Comparison of ENCODE assay signal across 22 cellular contexts in the genomic region with DNA sequence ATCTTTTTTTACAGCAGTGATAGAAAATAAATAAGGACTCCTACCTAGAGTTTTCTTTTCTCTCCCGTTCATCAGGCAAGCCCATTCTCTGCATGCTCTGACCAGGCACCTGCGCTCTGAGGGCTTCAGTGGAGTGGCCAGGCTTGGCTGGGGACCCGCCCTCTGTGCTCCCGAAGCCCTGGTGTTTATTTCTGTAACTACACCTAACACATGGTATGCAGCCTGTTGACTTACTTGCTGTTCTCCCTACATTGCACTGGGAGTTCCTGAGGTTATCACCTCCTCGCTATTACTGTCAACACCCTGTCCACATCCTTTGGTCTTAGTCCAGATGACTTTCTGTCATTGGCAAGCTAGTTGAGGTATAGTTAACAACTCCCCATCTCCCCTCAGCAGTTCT.
DNase-seq lines count a peak whose midpoint lies in the region; ATAC-seq, FAIRE-seq and TF ChIP-seq lines count a peak whose summit lies in the region.
"Had no signal": no experiment of that assay in that cellular context is flagged by ENCODE, and none has a peak within 500 bp of the region (broad histone marks: within the 10 kb centered on the region; RNA-seq: fewer than 3 reads in every experiment).

No MANE protein-coding gene starts in this region.

- CTCF ChIA-PET in A549 (lab: Yijun Ruan, JAX) (interaction anchor here (0.9 kb wide), 1 partner anchor 13 kb away, joined by 3 read pairs; no protein-coding TSS in a partner anchor), GM12878 (lab: Yijun Ruan, JAX) (interaction anchor here (0.5 to 1.0 kb wide), 2 partner anchors 52 to 54 kb away, joined by 3 to 8 read pairs; no protein-coding TSS in a partner anchor)

- H3K36me3 ChIP-seq in GM12878 (ENCODE audit: control insufficient read depth in 2 of 2, insufficient read depth in 2 of 2, low read length in 1 of 2), result peaks cover 0 to 4% of the 10 kb centered on the region in 2 experiments; a peak in 1 of 4 replicates
- H3K36me3 ChIP-seq: ovary, sigmoid colon, SJCRH30, tibial nerve had no signal

- peaks cover 7 to 26% (median 14%) of the 10 kb centered on the region in 3 donors for H3K27me3 Mint-ChIP-seq in immature natural killer cell (ENCODE audit: low read depth in 3 of 3)
- H3K27me3 Mint-ChIP-seq: T-helper 17 cell had no signal

- H2AFZ ChIP-seq in GM12878 (ENCODE audit: control insufficient read depth, low read depth, low read length), result no peak overlapping the region

- H3K9ac ChIP-seq in GM12878 (ENCODE audit: control insufficient read depth, insufficient read depth, low read length), result no peak overlapping the region

- TF ChIP-seq CTCF in A549 (IDR thresholded peaks at IDR 0.05) (no peak), GM12878 (IDR thresholded peaks at IDR 0.05 in 2 of 3, conservative IDR thresholded peaks at IDR 0.05 in 1 of 3; ENCODE audit: control insufficient read depth in 2 of 3, extremely low read depth in 1 of 3, insufficient read depth in 1 of 3, low read depth in 3 of 3, low read length in 3 of 3) (no peak)

- intact Hi-C loops in GM12878 (cut with micrococcal nuclease; ENCODE audit: unreplicated experiment), result no loop called here

- TF ChIP-seq EP300 in A549 (IDR thresholded peaks at IDR 0.05), result no peak
- TF ChIP-seq EP300 in GM12878 (IDR thresholded peaks at IDR 0.05; ENCODE audit: borderline replicate concordance in 1 of 2, control insufficient read depth in 1 of 2, low read depth in 2 of 2, low read length in 2 of 2), result no peak

- H3K79me2 ChIP-seq in GM12878 (ENCODE audit: control insufficient read depth, insufficient read depth, low read length), result no peaks in the 10 kb centered on the region

- 20% methylated on average over 5 of the region's 5 CpGs for WGBS in A549 (ENCODE audit: missing lambda C conversion rate)
- 61% methylated on average over 5 of the region's 5 CpGs for WGBS in GM12878 (ENCODE audit: insufficient coverage, insufficient replicate concordance, low lambda C conversion rate, missing lambda C conversion rate)

- TF ChIP-seq RAD21 in A549 (conservative IDR thresholded peaks at IDR 0.05 in 1 of 2, IDR thresholded peaks at IDR 0.05 in 1 of 2), result no peak
- TF ChIP-seq RAD21 in GM12878 (IDR thresholded peaks at IDR 0.05; ENCODE audit: insufficient read depth, low read depth, low read length), result no peak

- SMC1A ChIA-PET in GM12878 (lab: Charles Lee; ENCODE audit: uncharacterized antibody, unreplicated experiment), result interaction anchor here (0.9 to 2.0 kb wide), 4 partner anchors 8 to 194 kb away, joined by 3 to 6 read pairs (median 3); no protein-coding TSS in a partner anchor

- H4K20me1 ChIP-seq in GM12878 (ENCODE audit: control insufficient read depth, insufficient read depth), result no peaks in the 10 kb centered on the region

- POLR2A ChIA-PET in A549 (lab: Yijun Ruan, JAX), result no interaction called here
- POLR2A ChIA-PET in GM12878 (lab: Charles Lee), result no interaction called here

- H3K4me3 ChIP-seq in A549 (no peak overlapping the region), GM12878 (no peak overlapping the region)
- H3K4me3 ChIP-seq: ovary, sigmoid colon, SJCRH30, tibial nerve had no signal

- peaks cover 0 to 30% (median 5%) of the 10 kb centered on the region in 3 donors for H3K36me3 Mint-ChIP-seq in immature natural killer cell
- H3K36me3 Mint-ChIP-seq: CD4-positive, alpha-beta memory T cell had no signal

- FAIRE-seq in A549 (lab: Jason Lieb, UNC) (no peak), GM12878 (lab: Jason Lieb, UNC) (no peak)
- FAIRE-seq: bronchial epithelial cell had no signal

- RAD21 ChIA-PET in GM12878 (lab: Charles Lee; ENCODE audit: unreplicated experiment), result interaction anchor here (1.0 to 1.4 kb wide), 3 partner anchors 8 to 200 kb away, joined by 3 to 4 read pairs (median 3); no protein-coding TSS in a partner anchor

- peak; percentile 58 to 84; a peak in 3 of 6 replicates for ATAC-seq in A549
- ATAC-seq in GM21381 (IDR thresholded peaks at IDR 0.05; ENCODE audit: unreplicated experiment), result peak; percentile 63
- ATAC-seq in GM12878, result peak; percentile 28; the same call in 2 of the 3 replicates
- ATAC-seq in HG02885 (IDR thresholded peaks at IDR 0.05; ENCODE audit: poor library complexity, unreplicated experiment), result no peak
- ATAC-seq: T-helper 17 cell had no signal

- H3K27me3 ChIP-seq in GM12878 (replicated peaks in 1 of 2; ENCODE audit: control insufficient read depth in 2 of 2, insufficient read depth in 2 of 2, low read length in 1 of 2), result no peaks in the 10 kb centered on the region
- H3K27me3 ChIP-seq: ovary, sigmoid colon, SJCRH30, tibial nerve had no signal

- H3K27ac ChIP-seq in A549, result no peak overlapping the region
- H3K27ac ChIP-seq in GM12878 (ENCODE audit: control insufficient read depth, insufficient read depth), result no peak overlapping the region
- H3K27ac ChIP-seq: epithelial cell of prostate, ovary, sigmoid colon, SJCRH30, tibial nerve had no signal

- no peak for TF ChIP-seq POLR2A in A549 (IDR thresholded peaks at IDR 0.05; ENCODE audit: low read length)
- TF ChIP-seq POLR2A in GM12878 (IDR thresholded peaks at IDR 0.05; ENCODE audit: low read depth, low read length), result no peak

- peak overlapping the region; percentile 82 to 97 (median 93) for H3K4me3 Mint-ChIP-seq in immature natural killer cell
- H3K4me3 Mint-ChIP-seq: activated CD4-positive, alpha-beta memory T cell treated with anti-CD3 and anti-CD28 coated beads, Interleukin-2, amount 10 ng/mL, durations not matched to agents 7 days and 5 days; CD4-positive, alpha-beta memory T cell; T-helper 17 cell had no signal

- H3K4me1 Mint-ChIP-seq in immature natural killer cell, result peaks cover 81 to 86% of the 10 kb centered on the region in 2 donors

- DNase-seq in A549 (ENCODE audit: low read depth in 1 of 2, low spot score in 1 of 2) (no peak), GM12878 (ENCODE audit: low read depth, low spot score) (no peak), immature natural killer cell (peak; percentile 85 to 88 (median 87)), HCEC 1CT (no peak), NCI-H1436 (lab: John Stamatoyannopoulos, UW) (no peak), NOMO-1 (lab: John Stamatoyannopoulos, UW; ENCODE audit: unreplicated experiment in 2 of 2) (no peak)
- DNase-seq: activated CD4-positive, alpha-beta memory T cell treated with anti-CD3 and anti-CD28 coated beads, Interleukin-2, amount 10 ng/mL, durations not matched to agents 7 days and 5 days; CD4-positive, alpha-beta memory T cell; DMS53; foreskin fibroblast; NCI-H1105 treated with DMSO at 0.1 percent for 48 hours; OCI-M1; ovary; sigmoid colon; SJCRH30; stimulated activated naive CD4-positive, alpha-beta T cell treated with Interleukin-2 at 50 U/mL for 16 hours; T-helper 17 cell had no signal

- in situ Hi-C loops in GM12878 (cut with MboI), result no loop called here

- H3K9me3 ChIP-seq in A549, result peaks cover 11% of the 10 kb centered on the region; the same call in 2 of the 3 replicates
- peaks cover 8% of the 10 kb centered on the region; the same call in 2 of the 3 replicates for H3K9me3 ChIP-seq in GM12878 (replicated peaks; ENCODE audit: control insufficient read depth, insufficient read depth, low read length)
- H3K9me3 ChIP-seq: ovary, sigmoid colon, SJCRH30, tibial nerve had no signal

- no TSS peak for BruUV-seq in GM12878 (replicated peaks; lab: Mats Ljungman, UMichigan)

- no peaks in the 10 kb centered on the region for H3K4me1 ChIP-seq in A549
- H3K4me1 ChIP-seq in GM12878 (ENCODE audit: control insufficient read depth, insufficient read depth, low read length), result peaks cover 3% of the 10 kb centered on the region; the same call in 1 of the 2 replicates

- H3K9me3 Mint-ChIP-seq in immature natural killer cell, result peaks cover 0 to 8% (median 2%) of the 10 kb centered on the region in 6 donors
- H3K9me3 Mint-ChIP-seq: activated CD4-positive, alpha-beta memory T cell treated with anti-CD3 and anti-CD28 coated beads, Interleukin-2, amount 10 ng/mL, durations not matched to agents 7 days and 5 days had no signal

- H3K4me2 ChIP-seq in A549 (no peak overlapping the region), GM12878 (ENCODE audit: control insufficient read depth, insufficient read depth) (no peak overlapping the region)

- H3K27ac Mint-ChIP-seq in immature natural killer cell, result peak overlapping the region in 5 of 6 donors; percentile 81 to 96 (median 89)
- H3K27ac Mint-ChIP-seq: activated CD4-positive, alpha-beta memory T cell treated with anti-CD3 and anti-CD28 coated beads, Interleukin-2, amount 10 ng/mL, durations not matched to agents 7 days and 5 days; CD4-positive, alpha-beta memory T cell; T-helper 17 cell had no signal

TF ChIP-seq in A549, 52 proteins besides CTCF, POLR2A, EP300 and RAD21:
- TF ChIP-seq NFE2L2 (conservative IDR thresholded peaks at IDR 0.05; ENCODE audit: low read length) (no peak), SREBF2 (IDR thresholded peaks at IDR 0.05) (no peak), PHF8 (IDR thresholded peaks at IDR 0.05; ENCODE audit: borderline replicate concordance, low read depth) (no peak), SMC3 (IDR thresholded peaks at IDR 0.05) (no peak), ZFP36 (IDR thresholded peaks at IDR 0.05; ENCODE audit: borderline replicate concordance, partially characterized antibody) (no peak), CHD2 (IDR thresholded peaks at IDR 0.05; ENCODE audit: low read length, partially characterized antibody) (no peak), GATA3 (IDR thresholded peaks at IDR 0.05; ENCODE audit: borderline replicate concordance) (no peak), ZC3H11A (IDR thresholded peaks at IDR 0.05) (no peak)

TF ChIP-seq in GM12878, 131 proteins besides CTCF, POLR2A, EP300 and RAD21 (continues in another document):
- TF ChIP-seq ASH2L (IDR thresholded peaks at IDR 0.05; ENCODE audit: borderline replicate concordance, low read depth), result no peak
- TF ChIP-seq MTA2 (IDR thresholded peaks at IDR 0.05; ENCODE audit: low read depth), result 0 out of 2 replicates have a peak, but pooled peaks have one; percentile 12
- peak; percentile 24 to 32; a peak in 2 of 4 replicates for TF ChIP-seq IKZF2 (IDR thresholded peaks at IDR 0.05)
- no peak for TF ChIP-seq E2F8 (IDR thresholded peaks at IDR 0.05; ENCODE audit: low read depth, partially characterized antibody)

Comparison
In these comparisons a context has a peak if more than half of its experiments do, and no peak if none do; other contexts are left out.
1. DNase-seq: peak in immature natural killer cell (3 of 3); none in A549 (0 of 2), GM12878 (single experiment), HCEC 1CT (single experiment), NCI-H1436 (single experiment) and NOMO-1 (0 of 2).